ENCODE assay signal across 21 cellular contexts in the genomic region with DNA sequence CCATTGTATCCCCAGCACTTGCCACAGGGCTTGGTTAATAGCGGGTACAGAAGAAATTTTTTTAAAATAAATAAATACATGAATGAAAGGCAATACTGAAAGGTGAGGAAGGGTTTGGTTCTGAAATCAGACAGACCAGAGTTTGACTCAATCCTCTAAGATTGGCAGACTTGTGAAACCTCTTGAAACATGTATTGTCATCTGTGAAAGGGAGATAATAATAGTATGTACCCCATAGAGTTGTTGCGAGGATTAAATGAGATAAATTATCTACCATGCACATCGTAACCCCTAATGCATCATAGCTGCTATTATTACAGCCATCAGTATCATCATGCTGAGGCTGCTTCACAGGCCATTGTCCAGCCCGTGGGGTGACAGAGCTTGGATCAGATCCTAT. TPM values are rescaled to one million over a fixed set of nuclear protein-coding genes. Genes with fewer than 3 reads are reported as not detected.
A peak's percentile ranks its signal among the peaks of the same experiment; 100 is the strongest.
DNase-seq lines count a peak whose midpoint lies in the region; ATAC-seq lines count a peak whose summit lies in the region.
"Had no signal": no experiment of that assay in that cellular context is flagged by ENCODE, and none has a peak within 500 bp of the region (broad histone marks: within the 10 kb centered on the region; RNA-seq: fewer than 3 reads in every experiment).

No MANE protein-coding gene starts in this region.

- peaks cover 89% of the 10 kb centered on the region for H3K4me1 Mint-ChIP-seq in activated naive CD4-positive, alpha-beta T cell treated with anti-CD3 and anti-CD28 coated beads, Interleukin-2, amount 50 U/mL, for 24 hours
- peaks cover 71% of the 10 kb centered on the region for H3K4me1 Mint-ChIP-seq in T-helper 17 cell
- H3K4me1 Mint-ChIP-seq in central memory CD8-positive, alpha-beta T cell: peaks cover 76% of the 10 kb centered on the region
- H3K4me1 Mint-ChIP-seq in stimulated activated naive CD8-positive, alpha-beta T cell treated with anti-CD3 and anti-CD28 coated beads, Interleukin-15, amount 100 ng/mL, for 72 hours: peaks cover 62% of the 10 kb centered on the region

- no peak for ATAC-seq in T-helper 17 cell
- ATAC-seq in central memory CD8-positive, alpha-beta T cell (replicated peaks; ENCODE audit: extremely low read depth, poor library complexity, severe bottlenecking): peak; percentile 55
- ATAC-seq in stimulated activated naive CD8-positive, alpha-beta T cell treated with anti-CD3 and anti-CD28 coated beads, Interleukin-15, amount 100 ng/mL, for 72 hours: peak; percentile 73
- ATAC-seq: left cardiac atrium had no signal

- H3K36me3 Mint-ChIP-seq in activated naive CD4-positive, alpha-beta T cell treated with anti-CD3 and anti-CD28 coated beads, Interleukin-2, amount 50 U/mL, for 24 hours: no peaks in the 10 kb centered on the region
- peaks cover 2% of the 10 kb centered on the region for H3K36me3 Mint-ChIP-seq in T-helper 17 cell (ENCODE audit: low read depth)
- H3K36me3 Mint-ChIP-seq in central memory CD8-positive, alpha-beta T cell (ENCODE audit: insufficient read depth): peaks cover 5% of the 10 kb centered on the region
- H3K36me3 Mint-ChIP-seq: neural progenitor cell had no signal

- H3K27me3 Mint-ChIP-seq in activated naive CD4-positive, alpha-beta T cell treated with anti-CD3 and anti-CD28 coated beads, Interleukin-2, amount 50 U/mL, for 24 hours: no peaks in the 10 kb centered on the region
- no peaks in the 10 kb centered on the region for H3K27me3 Mint-ChIP-seq in T-helper 17 cell
- H3K27me3 Mint-ChIP-seq in central memory CD8-positive, alpha-beta T cell: no peaks in the 10 kb centered on the region
- H3K27me3 Mint-ChIP-seq in stimulated activated naive CD8-positive, alpha-beta T cell treated with anti-CD3 and anti-CD28 coated beads, Interleukin-15, amount 100 ng/mL, for 72 hours: no peaks in the 10 kb centered on the region
- H3K27me3 Mint-ChIP-seq: activated CD4-positive, alpha-beta T cell treated with anti-CD3 and anti-CD28 coated beads, Interleukin-2, amount 10 ng/mL, durations not matched to agents 24 days and 14 days had no signal

- H3K9me3 ChIP-seq in T-helper 17 cell (ENCODE audit: control insufficient read depth, low read length, poor library complexity, severe bottlenecking): no peaks in the 10 kb centered on the region
- H3K9me3 ChIP-seq: ascending aorta, right atrium auricular region, upper lobe of left lung had no signal

- H3K9me3 Mint-ChIP-seq in activated naive CD4-positive, alpha-beta T cell treated with anti-CD3 and anti-CD28 coated beads, Interleukin-2, amount 50 U/mL, for 24 hours: no peaks in the 10 kb centered on the region
- H3K9me3 Mint-ChIP-seq in central memory CD8-positive, alpha-beta T cell: no peaks in the 10 kb centered on the region
- H3K9me3 Mint-ChIP-seq in stimulated activated naive CD8-positive, alpha-beta T cell treated with anti-CD3 and anti-CD28 coated beads, Interleukin-15, amount 100 ng/mL, for 72 hours: peaks cover 0 to 7% of the 10 kb centered on the region in 2 donors
- H3K9me3 Mint-ChIP-seq: endodermal cell had no signal

- H3K27ac Mint-ChIP-seq in activated naive CD4-positive, alpha-beta T cell treated with anti-CD3 and anti-CD28 coated beads, Interleukin-2, amount 50 U/mL, for 24 hours: peak overlapping the region; percentile 96
- peak overlapping the region; percentile 97 for H3K27ac Mint-ChIP-seq in T-helper 17 cell
- H3K27ac Mint-ChIP-seq in central memory CD8-positive, alpha-beta T cell (ENCODE audit: low read depth): peak overlapping the region; percentile 92
- no peak overlapping the region for H3K27ac Mint-ChIP-seq in stimulated activated naive CD8-positive, alpha-beta T cell treated with anti-CD3 and anti-CD28 coated beads, Interleukin-15, amount 100 ng/mL, for 72 hours
- H3K27ac Mint-ChIP-seq: endodermal cell, neural progenitor cell had no signal

- peak overlapping the region; percentile 75 for H3K4me3 Mint-ChIP-seq in activated naive CD4-positive, alpha-beta T cell treated with anti-CD3 and anti-CD28 coated beads, Interleukin-2, amount 50 U/mL, for 24 hours
- peak overlapping the region; percentile 84 for H3K4me3 Mint-ChIP-seq in T-helper 17 cell
- peak overlapping the region; percentile 61 for H3K4me3 Mint-ChIP-seq in central memory CD8-positive, alpha-beta T cell
- no peak overlapping the region for H3K4me3 Mint-ChIP-seq in stimulated activated naive CD8-positive, alpha-beta T cell treated with anti-CD3 and anti-CD28 coated beads, Interleukin-15, amount 100 ng/mL, for 72 hours
- H3K4me3 Mint-ChIP-seq: endodermal cell, neural progenitor cell had no signal

- DNase-seq in activated naive CD4-positive, alpha-beta T cell treated with Interleukin-2 at 50 U/mL for 16 hours: no peak
- DNase-seq in T-helper 17 cell: no peak
- DNase-seq in central memory CD8-positive, alpha-beta T cell (ENCODE audit: low spot score in 2 of 2): no peak
- DNase-seq in stimulated activated naive CD8-positive, alpha-beta T cell treated with anti-CD3 and anti-CD28 coated beads, Interleukin-15, amount 100 ng/mL, for 72 hours: no peak
- no peak for DNase-seq in HPDE6-E6E7 (ENCODE audit: extremely low spot score)
- DNase-seq in superior temporal gyrus (ENCODE audit: extremely low spot score): no peak
- DNase-seq: activated naive CD4-positive, alpha-beta T cell; C1 segment of cervical spinal cord; GM23248; Karpas-422; left cardiac atrium; NCI-H1417 treated with DMSO at 0.1 percent for 48 hours; NCI-H446 treated with DMSO at 0.1 percent for 48 hours; substantia nigra; upper lobe of left lung had no signal

RNA-seq across cellular contexts. Expression of a gene that starts 41.4 kb away (rescaled TPM):
- total RNA-seq in T-helper 17 cell: 100 to 1,000 TPM; 157 to 226 TPM

Comparison
In these comparisons a context has a peak if more than half of its experiments do, and no peak if none do; other contexts are left out.
1. H3K27ac Mint-ChIP-seq: peak in activated naive CD4-positive, alpha-beta T cell treated with anti-CD3 and anti-CD28 coated beads, Interleukin-2, amount 50 U/mL, for 24 hours (single experiment), T-helper 17 cell (single experiment) and central memory CD8-positive, alpha-beta T cell (single experiment); none in stimulated activated naive CD8-positive, alpha-beta T cell treated with anti-CD3 and anti-CD28 coated beads, Interleukin-15, amount 100 ng/mL, for 72 hours (0 of 2).
2. H3K4me3 Mint-ChIP-seq: peak in activated naive CD4-positive, alpha-beta T cell treated with anti-CD3 and anti-CD28 coated beads, Interleukin-2, amount 50 U/mL, for 24 hours (single experiment), T-helper 17 cell (single experiment) and central memory CD8-positive, alpha-beta T cell (single experiment); none in stimulated activated naive CD8-positive, alpha-beta T cell treated with anti-CD3 and anti-CD28 coated beads, Interleukin-15, amount 100 ng/mL, for 72 hours (0 of 2).